Comparison of ENCODE assay signal across 16 cellular contexts in genomic region chr6:12331951-12332749, GRCh38. TPM values are rescaled to one million over a fixed set of nuclear protein-coding genes. Genes with fewer than 3 reads are reported as not detected.
A peak's percentile ranks its signal among the peaks of the same experiment; 100 is the strongest.
DNase-seq lines count a peak whose midpoint lies in the region; ATAC-seq, FAIRE-seq and TF ChIP-seq lines count a peak whose summit lies in the region.
"Had no signal": no experiment of that assay in that cellular context is flagged by ENCODE, and none has a peak within 500 bp of the region (broad histone marks: within the 10 kb centered on the region; RNA-seq: fewer than 3 reads in every experiment).

No MANE protein-coding gene starts in this region.

- no peak for TF ChIP-seq CTCF in Caco-2 (IDR thresholded peaks at IDR 0.05; ENCODE audit: insufficient read depth in 1 of 2, low read depth in 1 of 2, low read length in 1 of 2, severe bottlenecking in 1 of 2, unreplicated experiment in 1 of 2)
- TF ChIP-seq CTCF in epithelial cell of esophagus (IDR thresholded peaks at IDR 0.05; ENCODE audit: insufficient read depth, low read depth, low read length, missing control alignments): no peak

- FAIRE-seq in GM12892 (lab: Jason Lieb, UNC): no peak
- FAIRE-seq: frontal cortex had no signal

- CTCF ChIA-PET in Caco-2 (lab: Charles Lee): interaction anchor here (0.6 to 1.8 kb wide), 6 partner anchors 27 to 172 kb away, joined by 3 to 9 read pairs (median 4); partner anchors contain the start of gene EDN1

- peaks cover 24% of the 10 kb centered on the region for H3K36me3 Mint-ChIP-seq in Caco-2 (ENCODE audit: insufficient read depth, unreplicated experiment)
- H3K36me3 Mint-ChIP-seq: stimulated activated naive B cell treated with anti-CD40 and anti-IgM and Interleukin-4, amounts not matched to agents 10 μg/mL and 1 μg/mL and 100 μg/mL, for 72 hours had no signal

- intact Hi-C loops in Caco-2 (cut with micrococcal nuclease; ENCODE audit: unreplicated experiment): loop anchor here (1.0 to 2.0 kb wide), 6 partner anchors 8 to 271 kb away; no protein-coding TSS in a partner anchor

- peaks cover 54% of the 10 kb centered on the region for H3K4me1 Mint-ChIP-seq in Caco-2 (ENCODE audit: low read depth, unreplicated experiment)

- H3K36me3 ChIP-seq in Caco-2 (ENCODE audit: control insufficient read depth, insufficient read depth, low read length): no peaks in the 10 kb centered on the region
- no peaks in the 10 kb centered on the region for H3K36me3 ChIP-seq in mucosa of stomach (ENCODE audit: control insufficient read depth, insufficient read depth, low read length)

- peak overlapping the region; percentile 91 for H3K27ac Mint-ChIP-seq in Caco-2 (ENCODE audit: unreplicated experiment)
- H3K27ac Mint-ChIP-seq: stimulated activated naive B cell treated with anti-CD40 and anti-IgM and Interleukin-4, amounts not matched to agents 10 μg/mL and 1 μg/mL and 100 μg/mL, for 72 hours; T-helper 1 cell treated with Interleukin-12 subunit alpha and Interleukin-12 subunit beta and Interleukin-4 antibody, amounts not matched to agents 30 μg/mL and 1 μg/mL, for 36 hours had no signal

- H3K9me3 Mint-ChIP-seq in Caco-2 (ENCODE audit: unreplicated experiment): peaks cover 11% of the 10 kb centered on the region
- H3K9me3 Mint-ChIP-seq: T-helper 1 cell treated with Interleukin-12 subunit alpha and Interleukin-12 subunit beta and Interleukin-4 antibody, amounts not matched to agents 30 μg/mL and 1 μg/mL, for 36 hours had no signal

- H3K9ac ChIP-seq in mucosa of stomach (ENCODE audit: low read length): peak overlapping the region; percentile 8

- H3K27me3 ChIP-seq in Caco-2 (replicated peaks; ENCODE audit: control insufficient read depth, insufficient read depth, low read length): no peaks in the 10 kb centered on the region; the same call in 1 of the 2 replicates
- no peaks in the 10 kb centered on the region for H3K27me3 ChIP-seq in mucosa of stomach (ENCODE audit: control insufficient read depth, insufficient read depth, low read length)

- H3K9me3 ChIP-seq in Caco-2 (peaks cover 5% of the 10 kb centered on the region), mucosa of stomach (ENCODE audit: control insufficient read depth, low read length) (no peaks in the 10 kb centered on the region)

- H3K4me3 Mint-ChIP-seq in Caco-2 (ENCODE audit: unreplicated experiment): peak overlapping the region; percentile 34
- H3K4me3 Mint-ChIP-seq: stimulated activated naive B cell treated with anti-CD40 and anti-IgM and Interleukin-4, amounts not matched to agents 10 μg/mL and 1 μg/mL and 100 μg/mL, for 72 hours; T-helper 1 cell treated with Interleukin-12 subunit alpha and Interleukin-12 subunit beta and Interleukin-4 antibody, amounts not matched to agents 30 μg/mL and 1 μg/mL, for 36 hours had no signal

- BruUV-seq in Caco-2 (replicated peaks; lab: Mats Ljungman, UMichigan): TSS peak; percentile 93

- no peak for ATAC-seq in HG03439 (IDR thresholded peaks at IDR 0.05; ENCODE audit: unreplicated experiment)

- H3K4me1 ChIP-seq in Caco-2 (peaks cover 44% of the 10 kb centered on the region), mucosa of stomach (ENCODE audit: control insufficient read depth, insufficient read depth, low read length) (peaks cover 53% of the 10 kb centered on the region)

- no peak for TF ChIP-seq POLR2A in GM12892 (IDR thresholded peaks at IDR 0.05; ENCODE audit: low read depth, low read length)

- POLR2A ChIA-PET in Caco-2 (lab: Charles Lee): interaction anchor here (1.0 to 1.3 kb wide), 5 partner anchors 12 to 41 kb away, joined by 3 to 15 read pairs (median 5); partner anchors contain the start of gene EDN1

- H3K4me3 ChIP-seq in Caco-2 (ENCODE audit: low read depth, low read length) (no peak overlapping the region), epithelial cell of esophagus (ENCODE audit: low read length) (no peak overlapping the region), mucosa of stomach (ENCODE audit: low read length) (no peak overlapping the region)

- no peaks in the 10 kb centered on the region for H3K27me3 Mint-ChIP-seq in Caco-2 (ENCODE audit: insufficient read depth, unreplicated experiment)

- DNase-seq in Caco-2 (peak; percentile 86 to 90), NCI-H2029 treated with DMSO at 0.1 percent for 48 hours (lab: John Stamatoyannopoulos, UW) (peak; percentile 37), epithelial cell of esophagus (ENCODE audit: low read depth) (peak; percentile 96), NCI-H128 (lab: John Stamatoyannopoulos, UW; ENCODE audit: unreplicated experiment) (no peak), GM12892 (ENCODE audit: insufficient read length) (no peak)
- DNase-seq in activated naive CD4-positive, alpha-beta T cell treated with Interleukin-2 at 50 U/mL for 16 hours: no peak
- DNase-seq: activated naive CD4-positive, alpha-beta T cell; H7; left cardiac atrium; NCI-H2107; occipital lobe; stimulated activated naive B cell treated with anti-CD40 and anti-IgM and Interleukin-4, amounts not matched to agents 10 μg/mL and 1 μg/mL and 100 μg/mL, for 72 hours had no signal

RNA-seq across cellular contexts. Expression of gene EDN1, which starts 42.0 kb away (rescaled TPM):
- 13.5 and 14.0 TPM in 2 replicates for total RNA-seq in Caco-2 (2022)
- 6.2 TPM for polyA plus RNA-seq in GM12892 (2012; ENCODE audit: missing spikeins)

Comparison
In these comparisons a context has a peak if more than half of its experiments do, and no peak if none do; other contexts are left out.
1. DNase-seq: peak in Caco-2 (2 of 2), NCI-H2029 treated with DMSO at 0.1 percent for 48 hours (single experiment) and epithelial cell of esophagus (single experiment); none in NCI-H128 (single experiment), activated naive CD4-positive, alpha-beta T cell treated with Interleukin-2 at 50 U/mL for 16 hours (single experiment) and GM12892 (single experiment).